In genomic region chr7:32056767-32057166, GRCh38 we compare ENCODE assay signal across 30 cellular contexts. TPM values are rescaled to one million over a fixed set of nuclear protein-coding genes. Genes with fewer than 3 reads are reported as not detected.
"Had no signal": no experiment of that assay in that cellular context is flagged by ENCODE, and none has a peak within 500 bp of the region (broad histone marks: within the 10 kb centered on the region; RNA-seq: fewer than 3 reads in every experiment).

No MANE protein-coding gene starts in this region.

- ATAC-seq: activated CD4-positive, alpha-beta T cell treated with anti-CD3 and anti-CD28 coated beads for 36 hours; activated CD4-positive, CD25-positive, alpha-beta regulatory T cell treated with anti-CD3 and anti-CD28 coated beads, Interleukin-2, amount 50 U/mL, for 24 hours; activated CD8-positive, alpha-beta T cell treated with anti-CD3 and anti-CD28 coated beads, Interleukin-2, amount 10 ng/mL, durations not matched to agents 7 days and 5 days; K562; PC-3; WTC11 had no signal

- H3K27me3 ChIP-seq: ascending aorta, cardiac muscle cell, Peyer's patch had no signal

- DNase-seq: activated CD4-positive, alpha-beta T cell treated with anti-CD3 and anti-CD28 coated beads for 36 hours; activated CD4-positive, alpha-beta T cell treated with anti-CD3 and anti-CD28 coated beads, Interleukin-2, amount 10 ng/mL, durations not matched to agents 7 days and 5 days; activated CD4-positive, alpha-beta T cell treated with anti-CD3 and anti-CD28 coated beads, Interleukin-2, amount 50 U/mL, for 48 hours; activated CD8-positive, alpha-beta T cell treated with anti-CD3 and anti-CD28 coated beads, Interleukin-2, amount 10 ng/mL, durations not matched to agents 7 days and 5 days; activated gamma-delta T cell; activated naive CD4-positive, alpha-beta T cell treated with Interleukin-2 at 50 U/mL for 16 hours; activated naive CD8-positive, alpha-beta T cell treated with anti-CD3 and anti-CD28 coated beads, Interleukin-2, amount 10 ng/mL, durations not matched to agents 7 days and 5 days; activated T-cell treated with anti-CD3 and anti-CD28 coated beads, Interleukin-2, amount 50 U/mL, for 24 hours; IMR-90; NCI-H1417; NCI-H146; NCI-H187; NCI-H2029 treated with DMSO at 0.1 percent for 48 hours; NCI-H345; NCI-H510A; NCI-H526; NCI-H748 treated with DMSO at 0.1 percent for 48 hours; NK-92 treated with Interleukin-12 subunit alpha and Interleukin-12 subunit beta, amount 100 ng/mL, for 24 hours; PC-3; Peyer's patch; RPMI8226; T1000 had no signal

- H3K4me3 ChIP-seq: ascending aorta, cardiac muscle cell, K562, Peyer's patch had no signal

- H3K36me3 ChIP-seq: ascending aorta, cardiac muscle cell, Peyer's patch had no signal

- H3K9me3 ChIP-seq: ascending aorta, Peyer's patch had no signal

- H3K4me1 ChIP-seq: ascending aorta had no signal

- H3K27ac ChIP-seq: ascending aorta, cardiac muscle cell had no signal

RNA-seq across cellular contexts. Expression of gene PDE1C, which starts 13.4 kb away (rescaled TPM):
- total RNA-seq: activated CD4-positive, alpha-beta T cell treated with anti-CD3 and anti-CD28 coated beads for 36 hours; activated CD4-positive, alpha-beta T cell treated with anti-CD3 and anti-CD28 coated beads, Interleukin-2, amount 10 ng/mL, durations not matched to agents 7 days and 5 days; activated CD8-positive, alpha-beta T cell treated with anti-CD3 and anti-CD28 coated beads, Interleukin-2, amount 10 ng/mL, durations not matched to agents 7 days and 5 days; activated naive CD8-positive, alpha-beta T cell treated with anti-CD3 and anti-CD28 coated beads, Interleukin-2, amount 10 ng/mL, durations not matched to agents 7 days and 5 days; activated T-helper 2 cell treated with anti-CD3 and anti-CD28 coated beads, Interferon-gamma antibody, Interleukin-2, Interleukin-4, amounts not matched to agents 10 μg/mL and 5 μg/mL and 100 μg/mL, durations not matched to agents 14 hours and 24 hours and 36 hours; K562; T-helper 1 cell treated with Interleukin-12 subunit alpha and Interleukin-12 subunit beta and Interleukin-4 antibody, amounts not matched to agents 30 ng/mL and 1 ng/mL, for 36 hours; T-helper 2 cell treated with Interferon-gamma antibody and Interleukin-4, amounts not matched to agents 100 ng/mL and 5 ng/mL, for 36 hours had no signal
